Comparison of ENCODE assay signal across 1 cellular context in genomic region chr17:17792551-17793377, GRCh38.
TF ChIP-seq lines count a peak whose summit lies in the region.

No MANE protein-coding gene starts in this region.

TF ChIP-seq in GM23338, 12 proteins besides CTCF, POLR2A, EP300 and RAD21 (continued from another document):
- TF ChIP-seq ETS1 (IDR thresholded peaks at IDR 0.05) (no peak), POLR2AphosphoS5 (IDR thresholded peaks at IDR 0.05; ENCODE audit: low read depth) (no peak), NANOG (IDR thresholded peaks at IDR 0.05; ENCODE audit: borderline replicate concordance) (no peak), JUNB (IDR thresholded peaks at IDR 0.05; ENCODE audit: unreplicated experiment) (no peak)
TF ChIP-seq in GM23338: peak in this region for 0.
